8 cellular contexts compared by ENCODE assay signal in genomic region chr7:877312-878232, GRCh38. TPM values are rescaled to one million over a fixed set of nuclear protein-coding genes. Genes with fewer than 3 reads are reported as not detected.
DNase-seq lines count a peak whose midpoint lies in the region; ATAC-seq and TF ChIP-seq lines count a peak whose summit lies in the region.

No MANE protein-coding gene starts in this region.

- peaks cover 25 to 29% of the 10 kb centered on the region in 2 donors for H3K4me1 Mint-ChIP-seq in natural killer cell treated with Interleukin-12 subunit alpha and Interleukin-12 subunit beta and Interleukin-15 and Interleukin-18, amount 100 ng/mL, for 72 hours (ENCODE audit: low read depth in 2 of 2)

- no peak for ATAC-seq in natural killer cell treated with Interleukin-12 subunit alpha and Interleukin-12 subunit beta and Interleukin-15 and Interleukin-18, amount 100 ng/mL, for 72 hours
- no peak for ATAC-seq in GM19351 (IDR thresholded peaks at IDR 0.05; ENCODE audit: unreplicated experiment)

- H3K9me3 ChIP-seq in ectodermal cell (ENCODE audit: control insufficient read depth, low read length) = no peaks in the 10 kb centered on the region

- WGBS in ectodermal cell, 2 experiments = 14 to 15% methylated on average over 41 to 47 of the region's 47 CpGs

- TF ChIP-seq CTCF in GM12865 (IDR thresholded peaks at IDR 0.05; ENCODE audit: insufficient read depth, low read depth, low read length, missing control alignments) = no peak

- peaks cover 17% of the 10 kb centered on the region for H3K36me3 ChIP-seq in ectodermal cell (ENCODE audit: control insufficient read depth, insufficient read depth, low read length)

- no peaks in the 10 kb centered on the region for H3K27me3 ChIP-seq in ectodermal cell (ENCODE audit: control insufficient read depth, insufficient read depth, low read length, poor library complexity, severe bottlenecking)

- H3K4me3 ChIP-seq in GM12865 (ENCODE audit: low read depth, low read length) = peak overlapping the region; percentile 93
- H3K4me3 ChIP-seq in ectodermal cell (ENCODE audit: insufficient read depth, low read depth, low read length) = peak overlapping the region; percentile 76

- H3K27me3 Mint-ChIP-seq in natural killer cell treated with Interleukin-12 subunit alpha and Interleukin-12 subunit beta and Interleukin-15 and Interleukin-18, amount 100 ng/mL, for 72 hours = no peaks in the 10 kb centered on the region

- H3K36me3 Mint-ChIP-seq in natural killer cell treated with Interleukin-12 subunit alpha and Interleukin-12 subunit beta and Interleukin-15 and Interleukin-18, amount 100 ng/mL, for 72 hours = no peaks in the 10 kb centered on the region

- no peaks in the 10 kb centered on the region for H3K9me3 Mint-ChIP-seq in natural killer cell treated with Interleukin-12 subunit alpha and Interleukin-12 subunit beta and Interleukin-15 and Interleukin-18, amount 100 ng/mL, for 72 hours

- H3K4me1 ChIP-seq in ectodermal cell (ENCODE audit: control insufficient read depth, insufficient read depth, low read length) = peaks cover 5% of the 10 kb centered on the region

- H3K4me3 Mint-ChIP-seq in natural killer cell treated with Interleukin-12 subunit alpha and Interleukin-12 subunit beta and Interleukin-15 and Interleukin-18, amount 100 ng/mL, for 72 hours = peak overlapping the region; percentile 95

- DNase-seq in GM12865 (ENCODE audit: low read depth) (peak; percentile 37), NCI-H774 (lab: John Stamatoyannopoulos, UW) (peak; percentile 20), epidermal melanocyte (ENCODE audit: insufficient read length, low spot score) (no peak), ecto neural progenitor cell (ENCODE audit: low spot score) (no peak), amygdala (lab: John Stamatoyannopoulos, UW) (no peak)
- DNase-seq in natural killer cell treated with Interleukin-12 subunit alpha and Interleukin-12 subunit beta and Interleukin-15 and Interleukin-18, amount 100 ng/mL, for 72 hours (ENCODE audit: low spot score) = no peak

- no peak overlapping the region for H3K27ac ChIP-seq in ectodermal cell (ENCODE audit: insufficient read depth, low read depth, low read length, poor library complexity, severe bottlenecking)

- peak overlapping the region; percentile 72 to 97 for H3K27ac Mint-ChIP-seq in natural killer cell treated with Interleukin-12 subunit alpha and Interleukin-12 subunit beta and Interleukin-15 and Interleukin-18, amount 100 ng/mL, for 72 hours

RNA-seq across cellular contexts. Expression of gene GET4, which starts 1.2 kb away (rescaled TPM):
- 48.7 TPM for polyA plus RNA-seq in ectodermal cell (2013, experiment 1 of 4)
- polyA plus RNA-seq in ectodermal cell (2013, experiment 2 of 4) = 50.8 TPM
- polyA plus RNA-seq in ectodermal cell (2013, experiment 3 of 4) = 40.5 TPM
- 45.1 TPM for polyA plus RNA-seq in ectodermal cell (2013, experiment 4 of 4)
- total RNA-seq in natural killer cell treated with Interleukin-12 subunit alpha and Interleukin-12 subunit beta and Interleukin-15 and Interleukin-18, amount 100 ng/mL, for 72 hours = 10 to 100 TPM; 42.8 to 44.5 TPM

RNA-seq across cellular contexts. Expression of gene SUN1, which starts 45.3 kb away (rescaled TPM):
- polyA plus RNA-seq in ectodermal cell (2013, experiment 1 of 4) = 108 TPM
- 104 TPM for polyA plus RNA-seq in ectodermal cell (2013, experiment 2 of 4)
- 85.0 TPM for polyA plus RNA-seq in ectodermal cell (2013, experiment 3 of 4)
- polyA plus RNA-seq in ectodermal cell (2013, experiment 4 of 4) = 94.1 TPM
- 10 to 100 TPM; 34.3 to 50.4 TPM for total RNA-seq in natural killer cell treated with Interleukin-12 subunit alpha and Interleukin-12 subunit beta and Interleukin-15 and Interleukin-18, amount 100 ng/mL, for 72 hours

Comparison
In these comparisons a context has a peak if more than half of its experiments do, and no peak if none do; other contexts are left out.
1. DNase-seq: peak in GM12865 (single experiment) and NCI-H774 (single experiment); none in natural killer cell treated with Interleukin-12 subunit alpha and Interleukin-12 subunit beta and Interleukin-15 and Interleukin-18, amount 100 ng/mL, for 72 hours (single experiment), epidermal melanocyte (single experiment), ecto neural progenitor cell (single experiment) and amygdala (0 of 56).